ENCODE assay signal across 8 cellular contexts in genomic region chr14:75399819-75400678, GRCh38. TPM values are rescaled to one million over a fixed set of nuclear protein-coding genes. Genes with fewer than 3 reads are reported as not detected.
DNase-seq lines count a peak whose midpoint lies in the region; ATAC-seq, FAIRE-seq and TF ChIP-seq lines count a peak whose summit lies in the region.

No MANE protein-coding gene starts in this region.

- DNase-seq in AG08395 (ENCODE audit: low spot score) (peak; percentile 59), SK-MEL-5 (ENCODE audit: low read depth, low spot score) (peak; percentile 6), putamen (ENCODE audit: low spot score) (peak; percentile 52), HuH-7 (ENCODE audit: low spot score) (no peak), RCC 7860 (ENCODE audit: low spot score) (no peak)

- ATAC-seq in gastroesophageal sphincter (peak; percentile 91), HG03280 (IDR thresholded peaks at IDR 0.05; ENCODE audit: unreplicated experiment) (no peak)

- 10 to 19% methylated on average over 4 to 6 of the region's 8 CpGs for WGBS in gastroesophageal sphincter (ENCODE audit: low coverage in 1 of 2), 2 donors

- no peak for FAIRE-seq in RCC 7860 (lab: Jason Lieb, UNC)

- peaks cover 6 to 28% (median 20%) of the 10 kb centered on the region in 3 donors for H3K4me1 ChIP-seq in gastroesophageal sphincter

- no peak for TF ChIP-seq CTCF in gastroesophageal sphincter (IDR thresholded peaks at IDR 0.05)

- in situ Hi-C loops in SK-MEL-5 (cut with HindIII; ENCODE audit: low pct_unique_long_range_greater_than_20kb, low sequenced_read_pairs), result no loop called here

- peak; percentile 22 for TF ChIP-seq RAD21 in Ishikawa (IDR thresholded peaks at IDR 0.05; ENCODE audit: low read depth)

- no peaks in the 10 kb centered on the region for H3K27me3 ChIP-seq in gastroesophageal sphincter

- no peak for TF ChIP-seq POLR2A in gastroesophageal sphincter (IDR thresholded peaks at IDR 0.05)

- H3K4me3 ChIP-seq in gastroesophageal sphincter, result no peak overlapping the region

- H3K9me3 ChIP-seq in gastroesophageal sphincter, result no peaks in the 10 kb centered on the region

- H3K36me3 ChIP-seq in gastroesophageal sphincter, result no peaks in the 10 kb centered on the region

- peak overlapping the region; percentile 69 to 88 (median 86) for H3K27ac ChIP-seq in gastroesophageal sphincter

- TF ChIP-seq EP300 in Ishikawa (IDR thresholded peaks at IDR 0.05; ENCODE audit: borderline replicate concordance) (peak; percentile 89), gastroesophageal sphincter (IDR thresholded peaks at IDR 0.05) (no peak)

TF ChIP-seq in Ishikawa, 13 proteins besides CTCF, POLR2A, EP300 and RAD21:
- TF ChIP-seq, protein P1, sequence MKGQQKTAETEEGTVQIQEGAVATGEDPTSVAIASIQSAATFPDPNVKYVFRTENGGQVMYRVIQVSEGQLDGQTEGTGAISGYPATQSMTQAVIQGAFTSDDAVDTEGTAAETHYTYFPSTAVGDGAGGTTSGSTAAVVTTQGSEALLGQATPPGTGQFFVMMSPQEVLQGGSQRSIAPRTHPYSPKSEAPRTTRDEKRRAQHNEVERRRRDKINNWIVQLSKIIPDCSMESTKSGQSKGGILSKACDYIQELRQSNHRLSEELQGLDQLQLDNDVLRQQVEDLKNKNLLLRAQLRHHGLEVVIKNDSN (IDR thresholded peaks at IDR 0.05), result no peak
- TF ChIP-seq TAF1 (IDR thresholded peaks at IDR 0.05; ENCODE audit: low read depth), result no peak
- peak; percentile 81 for TF ChIP-seq CEBPB (IDR thresholded peaks at IDR 0.05)
- 0 out of 2 replicates have a peak, but pooled peaks have one; percentile 39 for TF ChIP-seq YY1 (IDR thresholded peaks at IDR 0.05; ENCODE audit: low read depth)
- TF ChIP-seq EGR1 (IDR thresholded peaks at IDR 0.05), result no peak
- TF ChIP-seq TEAD4 (IDR thresholded peaks at IDR 0.05), result peak; percentile 81
- peak; percentile 73; the same call in 1 of the 2 replicates for TF ChIP-seq FOXM1 (IDR thresholded peaks at IDR 0.05; ENCODE audit: borderline replicate concordance, low read depth)
- TF ChIP-seq, protein P2, sequence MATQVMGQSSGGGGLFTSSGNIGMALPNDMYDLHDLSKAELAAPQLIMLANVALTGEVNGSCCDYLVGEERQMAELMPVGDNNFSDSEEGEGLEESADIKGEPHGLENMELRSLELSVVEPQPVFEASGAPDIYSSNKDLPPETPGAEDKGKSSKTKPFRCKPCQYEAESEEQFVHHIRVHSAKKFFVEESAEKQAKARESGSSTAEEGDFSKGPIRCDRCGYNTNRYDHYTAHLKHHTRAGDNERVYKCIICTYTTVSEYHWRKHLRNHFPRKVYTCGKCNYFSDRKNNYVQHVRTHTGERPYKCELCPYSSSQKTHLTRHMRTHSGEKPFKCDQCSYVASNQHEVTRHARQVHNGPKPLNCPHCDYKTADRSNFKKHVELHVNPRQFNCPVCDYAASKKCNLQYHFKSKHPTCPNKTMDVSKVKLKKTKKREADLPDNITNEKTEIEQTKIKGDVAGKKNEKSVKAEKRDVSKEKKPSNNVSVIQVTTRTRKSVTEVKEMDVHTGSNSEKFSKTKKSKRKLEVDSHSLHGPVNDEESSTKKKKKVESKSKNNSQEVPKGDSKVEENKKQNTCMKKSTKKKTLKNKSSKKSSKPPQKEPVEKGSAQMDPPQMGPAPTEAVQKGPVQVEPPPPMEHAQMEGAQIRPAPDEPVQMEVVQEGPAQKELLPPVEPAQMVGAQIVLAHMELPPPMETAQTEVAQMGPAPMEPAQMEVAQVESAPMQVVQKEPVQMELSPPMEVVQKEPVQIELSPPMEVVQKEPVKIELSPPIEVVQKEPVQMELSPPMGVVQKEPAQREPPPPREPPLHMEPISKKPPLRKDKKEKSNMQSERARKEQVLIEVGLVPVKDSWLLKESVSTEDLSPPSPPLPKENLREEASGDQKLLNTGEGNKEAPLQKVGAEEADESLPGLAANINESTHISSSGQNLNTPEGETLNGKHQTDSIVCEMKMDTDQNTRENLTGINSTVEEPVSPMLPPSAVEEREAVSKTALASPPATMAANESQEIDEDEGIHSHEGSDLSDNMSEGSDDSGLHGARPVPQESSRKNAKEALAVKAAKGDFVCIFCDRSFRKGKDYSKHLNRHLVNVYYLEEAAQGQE (IDR thresholded peaks at IDR 0.05; ENCODE audit: low read depth), result no peak
- peak; percentile 98 for TF ChIP-seq TCF12 (IDR thresholded peaks at IDR 0.05; ENCODE audit: low read depth)
- peak; percentile 99 for TF ChIP-seq NFIC (IDR thresholded peaks at IDR 0.05)
- TF ChIP-seq, protein P3, sequence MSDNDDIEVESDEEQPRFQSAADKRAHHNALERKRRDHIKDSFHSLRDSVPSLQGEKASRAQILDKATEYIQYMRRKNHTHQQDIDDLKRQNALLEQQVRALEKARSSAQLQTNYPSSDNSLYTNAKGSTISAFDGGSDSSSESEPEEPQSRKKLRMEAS (IDR thresholded peaks at IDR 0.05), result peak; percentile 99
TF ChIP-seq in Ishikawa: peak in this region for 7.

RNA-seq across cellular contexts. Expression of gene JDP2, which starts 27.8 kb away (rescaled TPM):
- total RNA-seq in SK-MEL-5 (2014; rRNA removed; shearing (Covaris generic)), result 22.2 and 22.5 TPM in 2 replicates
- 38.7 and 41.0 TPM in 2 replicates for polyA plus RNA-seq in SK-MEL-5 (2015; cell fraction: cytosol; rRNA removed)
- 8.5 and 9.2 TPM in 2 replicates for polyA plus RNA-seq in SK-MEL-5 (2015; cell fraction: nucleus; rRNA removed)
- total RNA-seq in gastroesophageal sphincter, result 10 to 100 TPM; 55.6 to 90.0 (median 70.8) TPM

Comparison
In these comparisons a context has a peak if more than half of its experiments do, and no peak if none do; other contexts are left out.
1. DNase-seq: peak in AG08395 (single experiment), SK-MEL-5 (single experiment) and putamen (single experiment); none in HuH-7 (single experiment) and RCC 7860 (single experiment).